ENCODE assay signal across 29 cellular contexts in the genomic region with DNA sequence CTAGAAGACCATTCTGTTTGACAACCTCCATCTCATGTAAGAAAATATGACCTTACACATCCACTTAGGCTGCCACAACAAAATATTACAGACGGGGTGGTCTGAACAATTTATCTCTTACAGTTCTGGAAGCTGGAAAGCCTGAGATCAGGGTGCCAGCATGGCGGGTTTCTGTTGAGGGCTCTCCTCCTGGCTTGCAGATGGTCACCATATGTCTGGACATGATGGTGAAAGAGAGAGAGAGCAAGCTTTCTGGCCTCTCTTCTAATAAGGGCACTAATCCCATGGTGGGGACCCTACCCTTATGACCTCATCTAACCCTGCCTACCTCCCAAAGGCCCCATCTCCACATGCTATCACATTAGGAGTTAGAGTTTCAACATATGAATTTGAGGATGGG.
"Had no signal": no experiment of that assay in that cellular context is flagged by ENCODE, and none has a peak within 500 bp of the region (broad histone marks: within the 10 kb centered on the region; RNA-seq: fewer than 3 reads in every experiment).

No MANE protein-coding gene starts in this region.

- H3K27ac ChIP-seq: left lung, lower lobe of right lung, neutrophil, ovary, stomach, tibial nerve had no signal

- H3K36me3 ChIP-seq: neutrophil, ovary had no signal

- H3K4me1 ChIP-seq: left lung, lower lobe of right lung, stomach, tibial nerve had no signal

- H3K4me3 ChIP-seq: left lung, lower lobe of right lung, mucosa of descending colon, ovary, stomach, tibial nerve had no signal

- DNase-seq: activated B cell treated with CpG ODN at 0.5 μM for 24 hours; activated CD8-positive, alpha-beta memory T cell treated with anti-CD3 and anti-CD28 coated beads, Interleukin-2, amount 50 U/mL, for 48 hours; activated naive CD8-positive, alpha-beta T cell treated with anti-CD3 and anti-CD28 coated beads, Interleukin-2, amount 50 U/mL, for 24 hours; amygdala; central memory CD4-positive, alpha-beta T cell; foreskin melanocyte; kidney glomerular epithelial cell; left lung; lower lobe of right lung; mesenchymal stem cell; nephron progenitor cell; small intestine; stimulated activated CD4-positive, alpha-beta T cell treated with anti-CD3 and anti-CD28 coated beads, Interleukin-1b, Interleukin-23, amount 100 ng/mL, for 48 hours; stimulated activated CD4-positive, alpha-beta T cell treated with anti-CD3 and anti-CD28 coated beads, Interleukin-4, amount 100 ng/mL, for 4 hours; stimulated activated CD8-positive, alpha-beta memory T cell treated with anti-CD3 and anti-CD28 coated beads, Interleukin-4, amount 100 ng/mL, for 48 hours; stimulated activated naive B cell treated with anti-CD40 and anti-IgM and Interleukin-4, amounts not matched to agents 10 μg/mL and 1 μg/mL and 100 μg/mL, for 72 hours; stomach; T-helper 2 cell had no signal

- ATAC-seq: activated naive CD8-positive, alpha-beta T cell treated with anti-CD3 and anti-CD28 coated beads, Interleukin-2, amount 50 U/mL, for 24 hours; esophagus mucosa; left lung; lower lobe of right lung; mucosa of descending colon; sciatic nerve; stimulated activated naive B cell treated with anti-CD40 and anti-IgM and Interleukin-4, amounts not matched to agents 10 μg/mL and 1 μg/mL and 100 μg/mL, for 72 hours had no signal

- H3K36me3 Mint-ChIP-seq: activated naive CD4-positive, alpha-beta T cell treated with anti-CD3 and anti-CD28 coated beads, Interleukin-2, amount 50 U/mL, for 24 hours had no signal

- H3K9me3 ChIP-seq: left lung, lower lobe of right lung, mucosa of descending colon, neutrophil, ovary had no signal

- H3K4me1 Mint-ChIP-seq: activated B cell treated with CpG ODN at 0.5 μM for 24 hours; activated naive CD4-positive, alpha-beta T cell treated with anti-CD3 and anti-CD28 coated beads, Interleukin-2, amount 50 U/mL, for 24 hours; activated naive CD8-positive, alpha-beta T cell treated with anti-CD3 and anti-CD28 coated beads, Interleukin-2, amount 50 U/mL, for 24 hours; endodermal cell; nephron progenitor cell; stimulated activated naive B cell treated with anti-CD40 and anti-IgM and Interleukin-4, amounts not matched to agents 10 μg/mL and 1 μg/mL and 100 μg/mL, for 72 hours had no signal

- H3K27ac Mint-ChIP-seq: activated B cell treated with CpG ODN at 0.5 μM for 24 hours; activated naive CD4-positive, alpha-beta T cell treated with anti-CD3 and anti-CD28 coated beads, Interleukin-2, amount 50 U/mL, for 24 hours; activated naive CD8-positive, alpha-beta T cell treated with anti-CD3 and anti-CD28 coated beads, Interleukin-2, amount 50 U/mL, for 24 hours; activated T-cell treated with anti-CD3 and anti-CD28 coated beads, Interleukin-2, amount 50 U/mL, for 24 hours; dendritic cell treated with granulocyte-macrophage colony-stimulating factor and Interleukin-4, amounts not matched to agents 40 ng/mL and 50 ng/mL, for 4 days; endodermal cell; nephron progenitor cell; progenitor cell of endocrine pancreas; stimulated activated naive B cell treated with anti-CD40 and anti-IgM and Interleukin-4, amounts not matched to agents 10 μg/mL and 1 μg/mL and 100 μg/mL, for 72 hours had no signal

- H3K27me3 Mint-ChIP-seq: activated naive CD4-positive, alpha-beta T cell treated with anti-CD3 and anti-CD28 coated beads, Interleukin-2, amount 50 U/mL, for 24 hours; activated naive CD8-positive, alpha-beta T cell treated with anti-CD3 and anti-CD28 coated beads, Interleukin-2, amount 50 U/mL, for 24 hours; activated T-cell treated with anti-CD3 and anti-CD28 coated beads, Interleukin-2, amount 50 U/mL, for 24 hours; dendritic cell treated with granulocyte-macrophage colony-stimulating factor and Interleukin-4, amounts not matched to agents 40 ng/mL and 50 ng/mL, for 4 days; progenitor cell of endocrine pancreas; stimulated activated naive B cell treated with anti-CD40 and anti-IgM and Interleukin-4, amounts not matched to agents 10 μg/mL and 1 μg/mL and 100 μg/mL, for 72 hours had no signal

- H3K9me3 Mint-ChIP-seq: dendritic cell treated with granulocyte-macrophage colony-stimulating factor and Interleukin-4, amounts not matched to agents 40 ng/mL and 50 ng/mL, for 4 days; endodermal cell had no signal

- H3K4me3 Mint-ChIP-seq: activated B cell treated with CpG ODN at 0.5 μM for 24 hours; activated naive CD4-positive, alpha-beta T cell treated with anti-CD3 and anti-CD28 coated beads, Interleukin-2, amount 50 U/mL, for 24 hours; activated naive CD8-positive, alpha-beta T cell treated with anti-CD3 and anti-CD28 coated beads, Interleukin-2, amount 50 U/mL, for 24 hours; activated T-cell treated with anti-CD3 and anti-CD28 coated beads, Interleukin-2, amount 50 U/mL, for 24 hours; dendritic cell treated with granulocyte-macrophage colony-stimulating factor and Interleukin-4, amounts not matched to agents 40 ng/mL and 50 ng/mL, for 4 days; endodermal cell; nephron progenitor cell; stimulated activated naive B cell treated with anti-CD40 and anti-IgM and Interleukin-4, amounts not matched to agents 10 μg/mL and 1 μg/mL and 100 μg/mL, for 72 hours had no signal

- H3K27me3 ChIP-seq: left lung, neutrophil, ovary, stomach, tibial nerve had no signal
